18 cellular contexts compared by ENCODE assay signal in genomic region chr9:69637193-69637592, GRCh38.
"Had no signal": no experiment of that assay in that cellular context is flagged by ENCODE, and none has a peak within 500 bp of the region (broad histone marks: within the 10 kb centered on the region; RNA-seq: fewer than 3 reads in every experiment).

No MANE protein-coding gene starts in this region.

- H3K27ac Mint-ChIP-seq: activated naive CD8-positive, alpha-beta T cell treated with anti-CD3 and anti-CD28 coated beads, Interleukin-2, amount 10 ng/mL, durations not matched to agents 7 days and 5 days; effector memory CD8-positive, alpha-beta T cell; nephron; progenitor cell of endocrine pancreas; stimulated activated naive CD8-positive, alpha-beta T cell treated with anti-CD3 and anti-CD28 coated beads, Interleukin-15, Interleukin-2, amounts not matched to agents 100 ng/mL and 50 ng/mL, for 24 hours had no signal

- H3K27me3 ChIP-seq: breast epithelium, right atrium auricular region, suprapubic skin had no signal

- H3K4me3 ChIP-seq: breast epithelium, right atrium auricular region, smooth muscle cell, suprapubic skin had no signal

- H3K4me1 Mint-ChIP-seq: activated naive CD8-positive, alpha-beta T cell treated with anti-CD3 and anti-CD28 coated beads, Interleukin-2, amount 10 ng/mL, durations not matched to agents 7 days and 5 days; nephron had no signal

- H3K9me3 ChIP-seq: breast epithelium, right atrium auricular region, suprapubic skin had no signal

- H3K9me3 Mint-ChIP-seq: activated naive CD8-positive, alpha-beta T cell treated with anti-CD3 and anti-CD28 coated beads, Interleukin-2, amount 10 ng/mL, durations not matched to agents 7 days and 5 days had no signal

- H3K36me3 ChIP-seq: breast epithelium, right atrium auricular region, suprapubic skin had no signal

- H3K4me3 Mint-ChIP-seq: activated naive CD8-positive, alpha-beta T cell treated with anti-CD3 and anti-CD28 coated beads, Interleukin-2, amount 10 ng/mL, durations not matched to agents 7 days and 5 days; effector memory CD8-positive, alpha-beta T cell; nephron; stimulated activated naive CD8-positive, alpha-beta T cell treated with anti-CD3 and anti-CD28 coated beads, Interleukin-15, Interleukin-2, amounts not matched to agents 100 ng/mL and 50 ng/mL, for 24 hours had no signal

- ATAC-seq: effector memory CD8-positive, alpha-beta T cell had no signal

- H3K4me2 ChIP-seq: smooth muscle cell had no signal

- H3K4me1 ChIP-seq: right atrium auricular region, suprapubic skin had no signal

- H3K27ac ChIP-seq: breast epithelium, right atrium auricular region, suprapubic skin had no signal

- H3K27me3 Mint-ChIP-seq: progenitor cell of endocrine pancreas had no signal

- H3K36me3 Mint-ChIP-seq: activated naive CD8-positive, alpha-beta T cell treated with anti-CD3 and anti-CD28 coated beads, Interleukin-2, amount 10 ng/mL, durations not matched to agents 7 days and 5 days had no signal

- DNase-seq: activated CD4-positive, alpha-beta T cell treated with anti-CD3 and anti-CD28 coated beads, Interleukin-2, amount 50 U/mL, for 4 hours; activated CD4-positive, CD25-positive, alpha-beta regulatory T cell treated with anti-CD3 and anti-CD28 coated beads, Interleukin-2, amount 50 U/mL, for 72 hours; activated naive CD4-positive, alpha-beta T cell; activated naive CD8-positive, alpha-beta T cell treated with anti-CD3 and anti-CD28 coated beads, Interleukin-2, amount 10 ng/mL, durations not matched to agents 7 days and 5 days; activated T-cell treated with anti-CD3 and anti-CD28 coated beads for 4 hours; effector memory CD8-positive, alpha-beta T cell; erythroblast; mesendoderm; stimulated activated CD4-positive, alpha-beta T cell treated with anti-CD3 and anti-CD28 coated beads, Interleukin-4, amount 100 ng/mL, for 4 hours; stimulated activated CD8-positive, alpha-beta memory T cell treated with anti-CD3 and anti-CD28 coated beads, Interleukin-4, amount 100 ng/mL, for 48 hours; T1000 had no signal
